ENCODE assay signal across 26 cellular contexts in the genomic region with DNA sequence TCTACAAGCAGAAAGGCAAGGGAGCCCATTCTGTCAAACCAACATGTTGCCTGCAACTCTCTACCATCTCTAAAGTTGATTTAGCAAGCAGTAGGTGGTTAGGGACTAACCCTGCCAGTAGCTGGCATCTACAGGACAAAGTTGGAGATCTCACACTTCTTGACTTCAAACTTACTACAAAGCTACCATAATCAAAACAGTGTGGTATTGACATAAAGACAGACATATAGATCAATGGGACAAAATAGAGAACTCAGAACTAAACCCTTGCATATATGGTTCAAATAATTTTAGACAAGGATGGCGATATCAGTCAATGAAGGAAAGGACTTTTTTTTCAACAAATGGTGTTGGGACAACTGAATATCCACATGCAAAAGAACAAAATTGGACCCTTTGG.
A peak's percentile ranks its signal among the peaks of the same experiment; 100 is the strongest.
DNase-seq lines count a peak whose midpoint lies in the region; ATAC-seq, FAIRE-seq and TF ChIP-seq lines count a peak whose summit lies in the region.
"Had no signal": no experiment of that assay in that cellular context is flagged by ENCODE, and none has a peak within 500 bp of the region (broad histone marks: within the 10 kb centered on the region; RNA-seq: fewer than 3 reads in every experiment).

No MANE protein-coding gene starts in this region.

- H3K27me3 ChIP-seq in HepG2 (ENCODE audit: control insufficient read depth in 1 of 2, insufficient read depth in 2 of 2, low read length in 2 of 2) (no peaks in the 10 kb centered on the region), right lobe of liver (no peaks in the 10 kb centered on the region), gastroesophageal sphincter (no peaks in the 10 kb centered on the region)
- H3K27me3 ChIP-seq: BE2C; BLaER1 treated with 17β-estradiol and CSF1 and Interleukin-3, amounts not matched to agents 10 nM and 100 nM had no signal

- peaks cover 5% of the 10 kb centered on the region; the same call in 1 of the 2 replicates for H3K9me3 ChIP-seq in HepG2 (ENCODE audit: low read length)
- no peaks in the 10 kb centered on the region for H3K9me3 ChIP-seq in right lobe of liver
- no peaks in the 10 kb centered on the region for H3K9me3 ChIP-seq in HEK293 (ENCODE audit: control insufficient read depth, insufficient read depth, low read depth, low read length)
- H3K9me3 ChIP-seq in gastroesophageal sphincter: peaks cover 0 to 14% (median 0%) of the 10 kb centered on the region in 3 donors
- H3K9me3 ChIP-seq: BE2C had no signal

- H2AFZ ChIP-seq in HepG2 (ENCODE audit: low read length): no peak overlapping the region

- no peak for TF ChIP-seq POLR2A in HepG2 (IDR thresholded peaks at IDR 0.05; ENCODE audit: insufficient read depth in 1 of 2, low read depth in 2 of 2, low read length in 2 of 2)
- no peak for TF ChIP-seq POLR2A in right lobe of liver (IDR thresholded peaks at IDR 0.05)
- no peak for TF ChIP-seq POLR2A in gastroesophageal sphincter (IDR thresholded peaks at IDR 0.05)

- no peak overlapping the region for H3K4me3 ChIP-seq in HepG2 (replicated peaks in 1 of 3; ENCODE audit: insufficient read depth in 1 of 3, low read depth in 2 of 3, low read length in 3 of 3)
- H3K4me3 ChIP-seq in right lobe of liver: no peak overlapping the region
- no peak overlapping the region for H3K4me3 ChIP-seq in HEK293 (ENCODE audit: low read depth, low read length)
- H3K4me3 ChIP-seq in gastroesophageal sphincter: no peak overlapping the region
- H3K4me3 ChIP-seq: BLaER1 treated with 17β-estradiol and CSF1 and Interleukin-3, amounts not matched to agents 10 nM and 100 nM had no signal

- WGBS in HepG2 (ENCODE audit: low lambda C conversion rate): 68% methylated on average over 1 of the region's 1 CpG
- 73% methylated on average over 1 of the region's 1 CpG for WGBS in right lobe of liver (ENCODE audit: insufficient coverage, low coverage, low lambda C conversion rate, missing lambda C conversion rate)
- WGBS in gastroesophageal sphincter (ENCODE audit: low coverage in 1 of 2), 2 donors: 100% methylated on average over 1 of the region's 1 CpG; no CpG with 5 or more reads in 1 of the 2 donors

- H3K4me2 ChIP-seq in HepG2 (ENCODE audit: low read depth, low read length): no peak overlapping the region
- H3K4me2 ChIP-seq: BLaER1 treated with 17β-estradiol and CSF1 and Interleukin-3, amounts not matched to agents 10 nM and 100 nM had no signal

- H3K4me1 Mint-ChIP-seq in dendritic cell treated with granulocyte-macrophage colony-stimulating factor and Interleukin-4, amounts not matched to agents 40 ng/mL and 50 ng/mL, for 4 days (ENCODE audit: low read depth): peaks cover 13% of the 10 kb centered on the region
- peaks cover 19% of the 10 kb centered on the region for H3K4me1 Mint-ChIP-seq in stimulated activated memory B cell treated with anti-CD40 and anti-IgM and Interleukin-4, amounts not matched to agents 10 μg/mL and 1 μg/mL and 100 μg/mL, for 72 hours

- H3K4me1 ChIP-seq in HepG2 (ENCODE audit: insufficient read depth, low read length) (peaks cover 41% of the 10 kb centered on the region), right lobe of liver (peaks cover 0 to 2% (median 0%) of the 10 kb centered on the region in 4 donors), HEK293 (ENCODE audit: control insufficient read depth, insufficient read depth, low read length) (no peaks in the 10 kb centered on the region), gastroesophageal sphincter (no peaks in the 10 kb centered on the region)
- H3K4me1 ChIP-seq: BE2C had no signal

- no TSS peak for BruUV-seq in HepG2 (replicated peaks; lab: Mats Ljungman, UMichigan)

- intact Hi-C loops in HepG2 (cut with micrococcal nuclease; ENCODE audit: unreplicated experiment): no loop called here
- intact Hi-C loops in right lobe of liver (cut with DNase I): no loop called here
- intact Hi-C loops in dendritic cell treated with granulocyte-macrophage colony-stimulating factor and Interleukin-4, amounts not matched to agents 40 ng/mL and 50 ng/mL, for 4 days (cut with micrococcal nuclease): no loop called here

- ATAC-seq in HepG2 (no peak), right lobe of liver (no peak), gastroesophageal sphincter (no peak)
- no peak for ATAC-seq in stimulated activated memory B cell treated with anti-CD40 and anti-IgM and Interleukin-4, amounts not matched to agents 10 μg/mL and 1 μg/mL and 100 μg/mL, for 72 hours

- TF ChIP-seq EP300 in HepG2 (IDR thresholded peaks at IDR 0.05; ENCODE audit: low read depth in 2 of 2, low read length in 2 of 2) (no peak), HepG2 (CRISPR knock-in tag; IDR thresholded peaks at IDR 0.05; ENCODE audit: borderline replicate concordance) (no peak), gastroesophageal sphincter (IDR thresholded peaks at IDR 0.05) (no peak)

- no peaks in the 10 kb centered on the region for H3K36me3 ChIP-seq in HepG2 (replicated peaks in 1 of 2; ENCODE audit: control insufficient read depth in 1 of 2, insufficient read depth in 2 of 2, low read length in 2 of 2)
- no peaks in the 10 kb centered on the region for H3K36me3 ChIP-seq in right lobe of liver
- no peaks in the 10 kb centered on the region for H3K36me3 ChIP-seq in HEK293 (ENCODE audit: control insufficient read depth in 2 of 2, insufficient read depth in 1 of 2, low read length in 2 of 2)
- no peaks in the 10 kb centered on the region for H3K36me3 ChIP-seq in gastroesophageal sphincter
- H3K36me3 ChIP-seq: BE2C; BLaER1 treated with 17β-estradiol and CSF1 and Interleukin-3, amounts not matched to agents 10 nM and 100 nM had no signal

- peak overlapping the region; percentile 57 for H3K27ac Mint-ChIP-seq in dendritic cell treated with granulocyte-macrophage colony-stimulating factor and Interleukin-4, amounts not matched to agents 40 ng/mL and 50 ng/mL, for 4 days
- peak overlapping the region; percentile 20 for H3K27ac Mint-ChIP-seq in stimulated activated memory B cell treated with anti-CD40 and anti-IgM and Interleukin-4, amounts not matched to agents 10 μg/mL and 1 μg/mL and 100 μg/mL, for 72 hours
- H3K27ac Mint-ChIP-seq: CD4-positive, alpha-beta T cell; CD8-positive, alpha-beta memory T cell; H9 had no signal

- CTCF ChIA-PET in HepG2 (lab: Yijun Ruan, JAX; ENCODE audit: low intra/inter-chr PET ratio, low total read pairs) (no interaction called here), HEK293 (lab: Yijun Ruan, JAX) (interaction anchor here (0.5 to 2.0 kb wide), 2 partner anchors 12 to 72 kb away, joined by 3 to 7 read pairs; no protein-coding TSS in a partner anchor)

- no peak overlapping the region for H3K27ac ChIP-seq in HepG2 (ENCODE audit: extremely low read length, insufficient read depth, low read length)
- H3K27ac ChIP-seq in right lobe of liver: no peak overlapping the region
- no peak overlapping the region for H3K27ac ChIP-seq in HEK293 (ENCODE audit: extremely low read depth, low read depth, low read length)
- no peak overlapping the region for H3K27ac ChIP-seq in gastroesophageal sphincter
- H3K27ac ChIP-seq: 22Rv1; BLaER1 treated with 17β-estradiol and CSF1 and Interleukin-3, amounts not matched to agents 10 nM and 100 nM had no signal

- POLR2A ChIA-PET in HepG2 (lab: Yijun Ruan, JAX): no interaction called here
- POLR2A ChIA-PET in HEK293 (lab: Yijun Ruan, JAX): no interaction called here

- no peaks in the 10 kb centered on the region for H3K27me3 Mint-ChIP-seq in dendritic cell treated with granulocyte-macrophage colony-stimulating factor and Interleukin-4, amounts not matched to agents 40 ng/mL and 50 ng/mL, for 4 days
- no peaks in the 10 kb centered on the region for H3K27me3 Mint-ChIP-seq in stimulated activated memory B cell treated with anti-CD40 and anti-IgM and Interleukin-4, amounts not matched to agents 10 μg/mL and 1 μg/mL and 100 μg/mL, for 72 hours
- H3K27me3 Mint-ChIP-seq: CD4-positive, alpha-beta T cell; CD8-positive, alpha-beta memory T cell had no signal

- H3K4me3 Mint-ChIP-seq in dendritic cell treated with granulocyte-macrophage colony-stimulating factor and Interleukin-4, amounts not matched to agents 40 ng/mL and 50 ng/mL, for 4 days: no peak overlapping the region
- no peak overlapping the region for H3K4me3 Mint-ChIP-seq in stimulated activated memory B cell treated with anti-CD40 and anti-IgM and Interleukin-4, amounts not matched to agents 10 μg/mL and 1 μg/mL and 100 μg/mL, for 72 hours
- H3K4me3 Mint-ChIP-seq: CD14-positive monocyte; CD4-positive, alpha-beta T cell; CD8-positive, alpha-beta memory T cell; H9 had no signal

- H4K20me1 ChIP-seq in HepG2 (ENCODE audit: insufficient read depth, low read length): no peaks in the 10 kb centered on the region
- H4K20me1 ChIP-seq: BLaER1 treated with 17β-estradiol and CSF1 and Interleukin-3, amounts not matched to agents 10 nM and 100 nM had no signal

- no peak for DNase-seq in HepG2 (ENCODE audit: low spot score)
- DNase-seq in right lobe of liver: no peak
- no peak for DNase-seq in mesenteric fat pad (ENCODE audit: low spot score)
- DNase-seq in RCC 7860 (ENCODE audit: low spot score): no peak
- DNase-seq: ACHN; AML-193; BE2C; CD4-positive, alpha-beta T cell; CD8-positive, alpha-beta memory T cell; DMS 273 treated with DMSO at 0.1 percent for 48 hours; DMS79; EL; GDM1; GOT3; H9 had no signal

- H3K36me3 Mint-ChIP-seq in dendritic cell treated with granulocyte-macrophage colony-stimulating factor and Interleukin-4, amounts not matched to agents 40 ng/mL and 50 ng/mL, for 4 days (ENCODE audit: low read depth): no peaks in the 10 kb centered on the region
- peaks cover 8% of the 10 kb centered on the region for H3K36me3 Mint-ChIP-seq in stimulated activated memory B cell treated with anti-CD40 and anti-IgM and Interleukin-4, amounts not matched to agents 10 μg/mL and 1 μg/mL and 100 μg/mL, for 72 hours

- no peak for TF ChIP-seq RAD21 in HepG2 (CRISPR knock-in tag; IDR thresholded peaks at IDR 0.05)

- in situ Hi-C loops in HepG2 (cut with HindIII; ENCODE audit: extremely low pct_ligation_motif_present, low pct_unique_long_range_greater_than_20kb): no loop called here

- H3K9me3 Mint-ChIP-seq in dendritic cell treated with granulocyte-macrophage colony-stimulating factor and Interleukin-4, amounts not matched to agents 40 ng/mL and 50 ng/mL, for 4 days: peaks cover 9% of the 10 kb centered on the region
- H3K9me3 Mint-ChIP-seq in stimulated activated memory B cell treated with anti-CD40 and anti-IgM and Interleukin-4, amounts not matched to agents 10 μg/mL and 1 μg/mL and 100 μg/mL, for 72 hours: peaks cover 2% of the 10 kb centered on the region
- H3K9me3 Mint-ChIP-seq: CD4-positive, alpha-beta T cell had no signal

- H3K9ac ChIP-seq in HepG2 (ENCODE audit: insufficient read depth, low read depth, low read length): no peak overlapping the region
- H3K9ac ChIP-seq: BLaER1 treated with 17β-estradiol and CSF1 and Interleukin-3, amounts not matched to agents 10 nM and 100 nM had no signal

- TF ChIP-seq CTCF in HepG2 (CRISPR knock-in tag; IDR thresholded peaks at IDR 0.05) (no peak), right lobe of liver (IDR thresholded peaks at IDR 0.05) (no peak), HEK293 (tag by site-specific recombination; IDR thresholded peaks at IDR 0.05) (no peak), gastroesophageal sphincter (IDR thresholded peaks at IDR 0.05) (no peak)

- FAIRE-seq in HepG2 (lab: Jason Lieb, UNC) (no peak), RCC 7860 (lab: Jason Lieb, UNC) (no peak)
- FAIRE-seq: A204.1, D721Med, GM12891, GM18507 had no signal

- no peaks in the 10 kb centered on the region for H3K79me2 ChIP-seq in HepG2 (ENCODE audit: insufficient read depth, low read length)
